20 cellular contexts compared by ENCODE assay signal in genomic region chr2:232771870-232772269, GRCh38. TPM values are rescaled to one million over a fixed set of nuclear protein-coding genes. Genes with fewer than 3 reads are reported as not detected.
A peak's percentile ranks its signal among the peaks of the same experiment; 100 is the strongest.
DNase-seq lines count a peak whose midpoint lies in the region; ATAC-seq, FAIRE-seq and TF ChIP-seq lines count a peak whose summit lies in the region.
"Had no signal": no experiment of that assay in that cellular context is flagged by ENCODE, and none has a peak within 500 bp of the region (broad histone marks: within the 10 kb centered on the region; RNA-seq: fewer than 3 reads in every experiment).

No MANE protein-coding gene starts in this region.

- no peaks in the 10 kb centered on the region for H3K9me3 Mint-ChIP-seq in activated CD4-positive, alpha-beta memory T cell treated with anti-CD3 and anti-CD28 coated beads, Interleukin-2, amount 10 ng/mL, durations not matched to agents 7 days and 5 days
- no peaks in the 10 kb centered on the region for H3K9me3 Mint-ChIP-seq in activated CD4-positive, alpha-beta memory T cell treated with anti-CD3 and anti-CD28 coated beads for 36 hours
- no peaks in the 10 kb centered on the region for H3K9me3 Mint-ChIP-seq in CD4-positive, alpha-beta memory T cell
- no peaks in the 10 kb centered on the region for H3K9me3 Mint-ChIP-seq in activated CD8-positive, alpha-beta T cell treated with anti-CD3 and anti-CD28 coated beads for 36 hours
- no peaks in the 10 kb centered on the region for H3K9me3 Mint-ChIP-seq in naive B cell
- H3K9me3 Mint-ChIP-seq in HFFc6 = no peaks in the 10 kb centered on the region
- H3K9me3 Mint-ChIP-seq: brain had no signal

- no peak overlapping the region for H3K27ac ChIP-seq in CD4-positive, alpha-beta memory T cell (ENCODE audit: low read depth, low read length)
- H3K27ac ChIP-seq: epithelial cell of prostate had no signal

- no peaks in the 10 kb centered on the region for H3K36me3 ChIP-seq in CD4-positive, alpha-beta memory T cell (ENCODE audit: insufficient read depth, low read length)

- peak overlapping the region; percentile 72 for H3K27ac Mint-ChIP-seq in activated CD4-positive, alpha-beta memory T cell treated with anti-CD3 and anti-CD28 coated beads, Interleukin-2, amount 10 ng/mL, durations not matched to agents 7 days and 5 days
- H3K27ac Mint-ChIP-seq in activated CD4-positive, alpha-beta memory T cell treated with anti-CD3 and anti-CD28 coated beads for 36 hours = no peak overlapping the region
- peak overlapping the region in 5 of 7 donors; percentile 11 to 70 (median 45) for H3K27ac Mint-ChIP-seq in CD4-positive, alpha-beta memory T cell
- H3K27ac Mint-ChIP-seq in activated CD8-positive, alpha-beta T cell treated with anti-CD3 and anti-CD28 coated beads for 36 hours = peak overlapping the region; percentile 72
- H3K27ac Mint-ChIP-seq in naive B cell (peak overlapping the region in 5 of 6 donors; percentile 69 to 93 (median 89)), HFFc6 (no peak overlapping the region)

- no peaks in the 10 kb centered on the region for H3K27me3 ChIP-seq in CD4-positive, alpha-beta memory T cell (ENCODE audit: insufficient read depth, low read length)
- H3K27me3 ChIP-seq: BE2C, MG63 had no signal

- TF ChIP-seq CTCF in activated CD8-positive, alpha-beta T cell treated with anti-CD3 and anti-CD28 coated beads for 36 hours (IDR thresholded peaks at IDR 0.05) = no peak
- TF ChIP-seq CTCF in HFFc6 (IDR thresholded peaks at IDR 0.05) = no peak

- FAIRE-seq in GM12892 (lab: Jason Lieb, UNC) = no peak
- FAIRE-seq: urothelium cell line had no signal

- ATAC-seq in activated CD8-positive, alpha-beta T cell treated with anti-CD3 and anti-CD28 coated beads for 36 hours = no peak
- ATAC-seq in naive B cell (ENCODE audit: low read depth in 2 of 2) = no peak

- TF ChIP-seq POLR2A in GM12892 (IDR thresholded peaks at IDR 0.05; ENCODE audit: low read depth, low read length) = no peak

- intact Hi-C loops in activated CD4-positive, alpha-beta memory T cell treated with anti-CD3 and anti-CD28 coated beads for 36 hours (cut with micrococcal nuclease) = no loop called here
- intact Hi-C loops in CD4-positive, alpha-beta memory T cell (cut with micrococcal nuclease) = no loop called here
- intact Hi-C loops in activated CD8-positive, alpha-beta T cell treated with anti-CD3 and anti-CD28 coated beads for 36 hours (cut with micrococcal nuclease) = no loop called here

- peaks cover 23% of the 10 kb centered on the region for H3K4me1 ChIP-seq in CD4-positive, alpha-beta memory T cell (ENCODE audit: insufficient read depth, low read length)
- H3K4me1 ChIP-seq: BE2C had no signal

- peaks cover 42% of the 10 kb centered on the region for H3K36me3 Mint-ChIP-seq in activated CD4-positive, alpha-beta memory T cell treated with anti-CD3 and anti-CD28 coated beads, Interleukin-2, amount 10 ng/mL, durations not matched to agents 7 days and 5 days (ENCODE audit: low read depth)
- H3K36me3 Mint-ChIP-seq in activated CD4-positive, alpha-beta memory T cell treated with anti-CD3 and anti-CD28 coated beads for 36 hours = peaks cover 15% of the 10 kb centered on the region
- peaks cover 26 to 52% of the 10 kb centered on the region in 2 donors for H3K36me3 Mint-ChIP-seq in CD4-positive, alpha-beta memory T cell
- H3K36me3 Mint-ChIP-seq in activated CD8-positive, alpha-beta T cell treated with anti-CD3 and anti-CD28 coated beads for 36 hours (ENCODE audit: low read depth) = peaks cover 27% of the 10 kb centered on the region
- H3K36me3 Mint-ChIP-seq in naive B cell (peaks cover 5 to 7% of the 10 kb centered on the region in 2 donors), HFFc6 (ENCODE audit: low read depth) (peaks cover 28% of the 10 kb centered on the region)

- POLR2A ChIA-PET in activated CD4-positive, alpha-beta memory T cell treated with anti-CD3 and anti-CD28 coated beads, Interleukin-2, amount 10 ng/mL, durations not matched to agents 7 days and 5 days (lab: Charles Lee) = interaction anchor here (1.1 to 1.9 kb wide), 5 partner anchors 8 to 463 kb away, joined by 3 to 5 read pairs (median 5); no protein-coding TSS in a partner anchor
- POLR2A ChIA-PET in activated CD4-positive, alpha-beta memory T cell treated with anti-CD3 and anti-CD28 coated beads for 36 hours (lab: Charles Lee) = no interaction called here
- POLR2A ChIA-PET in CD4-positive, alpha-beta memory T cell (lab: Charles Lee; ENCODE audit: partially characterized antibody) = no interaction called here
- POLR2A ChIA-PET in activated CD8-positive, alpha-beta T cell treated with anti-CD3 and anti-CD28 coated beads for 36 hours (lab: Charles Lee) = interaction anchor here (0.8 kb wide), 1 partner anchor 452 kb away, joined by 3 read pairs; no protein-coding TSS in a partner anchor

- H3K4me1 Mint-ChIP-seq in activated CD4-positive, alpha-beta memory T cell treated with anti-CD3 and anti-CD28 coated beads, Interleukin-2, amount 10 ng/mL, durations not matched to agents 7 days and 5 days = peaks cover 28% of the 10 kb centered on the region
- peaks cover 25% of the 10 kb centered on the region for H3K4me1 Mint-ChIP-seq in activated CD4-positive, alpha-beta memory T cell treated with anti-CD3 and anti-CD28 coated beads for 36 hours (ENCODE audit: low read depth)
- peaks cover 22 to 30% (median 24%) of the 10 kb centered on the region in 4 donors for H3K4me1 Mint-ChIP-seq in CD4-positive, alpha-beta memory T cell
- H3K4me1 Mint-ChIP-seq in activated CD8-positive, alpha-beta T cell treated with anti-CD3 and anti-CD28 coated beads for 36 hours (ENCODE audit: low read depth) = peaks cover 26% of the 10 kb centered on the region
- H3K4me1 Mint-ChIP-seq in naive B cell = peaks cover 16 to 32% (median 24%) of the 10 kb centered on the region in 3 donors
- peaks cover 16% of the 10 kb centered on the region for H3K4me1 Mint-ChIP-seq in HFFc6 (ENCODE audit: low read depth)

- H3K9me3 ChIP-seq in CD4-positive, alpha-beta memory T cell (ENCODE audit: control insufficient read depth in 1 of 2, low read length in 2 of 2) = no peaks in the 10 kb centered on the region
- H3K9me3 ChIP-seq: BE2C, MG63 had no signal

- H3K4me3 ChIP-seq in CD4-positive, alpha-beta memory T cell (ENCODE audit: low read length in 2 of 2) = no peak overlapping the region
- H3K4me3 ChIP-seq: MG63 had no signal

- no peak overlapping the region for H3K4me3 Mint-ChIP-seq in activated CD4-positive, alpha-beta memory T cell treated with anti-CD3 and anti-CD28 coated beads, Interleukin-2, amount 10 ng/mL, durations not matched to agents 7 days and 5 days
- H3K4me3 Mint-ChIP-seq in activated CD4-positive, alpha-beta memory T cell treated with anti-CD3 and anti-CD28 coated beads for 36 hours = no peak overlapping the region
- peak overlapping the region in 2 of 8 donors; percentile 29 to 48 for H3K4me3 Mint-ChIP-seq in CD4-positive, alpha-beta memory T cell
- H3K4me3 Mint-ChIP-seq in activated CD8-positive, alpha-beta T cell treated with anti-CD3 and anti-CD28 coated beads for 36 hours = no peak overlapping the region
- H3K4me3 Mint-ChIP-seq in naive B cell (peak overlapping the region in 4 of 8 donors; percentile 35 to 71 (median 50)), HFFc6 (no peak overlapping the region)
- H3K4me3 Mint-ChIP-seq: brain had no signal

- no peaks in the 10 kb centered on the region for H3K27me3 Mint-ChIP-seq in activated CD4-positive, alpha-beta memory T cell treated with anti-CD3 and anti-CD28 coated beads, Interleukin-2, amount 10 ng/mL, durations not matched to agents 7 days and 5 days
- no peaks in the 10 kb centered on the region for H3K27me3 Mint-ChIP-seq in activated CD4-positive, alpha-beta memory T cell treated with anti-CD3 and anti-CD28 coated beads for 36 hours
- no peaks in the 10 kb centered on the region for H3K27me3 Mint-ChIP-seq in CD4-positive, alpha-beta memory T cell
- H3K27me3 Mint-ChIP-seq in activated CD8-positive, alpha-beta T cell treated with anti-CD3 and anti-CD28 coated beads for 36 hours = no peaks in the 10 kb centered on the region
- H3K27me3 Mint-ChIP-seq in naive B cell (no peaks in the 10 kb centered on the region), HFFc6 (ENCODE audit: insufficient read depth) (no peaks in the 10 kb centered on the region)
- H3K27me3 Mint-ChIP-seq: brain had no signal

- CTCF ChIA-PET in activated CD4-positive, alpha-beta memory T cell treated with anti-CD3 and anti-CD28 coated beads, Interleukin-2, amount 10 ng/mL, durations not matched to agents 7 days and 5 days (lab: Charles Lee) = interaction anchor here (1.3 to 2.0 kb wide), 2 partner anchors 10 to 16 kb away, joined by 3 to 7 read pairs; no protein-coding TSS in a partner anchor
- CTCF ChIA-PET in activated CD4-positive, alpha-beta memory T cell treated with anti-CD3 and anti-CD28 coated beads for 36 hours (lab: Charles Lee) = interaction anchor here (1.1 kb wide), 1 partner anchor 14 kb away, joined by 3 read pairs; no protein-coding TSS in a partner anchor
- CTCF ChIA-PET in CD4-positive, alpha-beta memory T cell (lab: Charles Lee; ENCODE audit: partially characterized antibody) = interaction anchor here (0.7 to 0.9 kb wide), 2 partner anchors 9 to 10 kb away, joined by 3 read pairs; no protein-coding TSS in a partner anchor
- CTCF ChIA-PET in activated CD8-positive, alpha-beta T cell treated with anti-CD3 and anti-CD28 coated beads for 36 hours (lab: Charles Lee) = interaction anchor here (0.8 to 1.0 kb wide), 2 partner anchors 12 to 289 kb away, joined by 3 to 4 read pairs; no protein-coding TSS in a partner anchor

- DNase-seq in activated CD4-positive, alpha-beta memory T cell treated with anti-CD3 and anti-CD28 coated beads, Interleukin-2, amount 10 ng/mL, durations not matched to agents 7 days and 5 days = no peak
- no peak for DNase-seq in activated CD4-positive, alpha-beta memory T cell treated with anti-CD3 and anti-CD28 coated beads for 36 hours
- no peak for DNase-seq in CD4-positive, alpha-beta memory T cell
- no peak for DNase-seq in activated CD8-positive, alpha-beta T cell treated with anti-CD3 and anti-CD28 coated beads for 36 hours
- DNase-seq in naive B cell (no peak), GM12892 (ENCODE audit: insufficient read length) (no peak), HFFc6 (no peak), NCI-H146 (lab: John Stamatoyannopoulos, UW) (no peak)
- DNase-seq: BE2C, MG63, NCI-H2107, NCI-H446 treated with DMSO at 0.1 percent for 48 hours, occipital lobe had no signal

RNA-seq across cellular contexts. Expression of gene KCNJ13, which starts 4.5 kb away (rescaled TPM):
- total RNA-seq in activated CD4-positive, alpha-beta memory T cell treated with anti-CD3 and anti-CD28 coated beads, Interleukin-2, amount 10 ng/mL, durations not matched to agents 7 days and 5 days = not detected
- total RNA-seq in activated CD4-positive, alpha-beta memory T cell treated with anti-CD3 and anti-CD28 coated beads for 36 hours = not detected
- not detected for total RNA-seq in CD4-positive, alpha-beta memory T cell
- under 1 TPM in 1 of 2 donors, not detected in 1; 0.55 TPM for polyA plus RNA-seq in CD4-positive, alpha-beta memory T cell
- total RNA-seq in activated CD8-positive, alpha-beta T cell treated with anti-CD3 and anti-CD28 coated beads for 36 hours = not detected
- polyA plus RNA-seq in naive B cell (ENCODE audit: low read depth in 6 of 6) = under 1 TPM in 3 of 6 donors, not detected in 3; 0.18 to 0.71 (median 0.27) TPM
- 0.89 TPM for polyA plus RNA-seq in GM12892 (2012; ENCODE audit: missing spikeins)
- not detected for total RNA-seq in HFFc6 (2021; fragmentation: NEBNext Ultra II Directional; extraction: Animal tissue kit (Norgen Biotek cat#: 25700))
- total RNA-seq: A673, chondrocyte, lung microvascular endothelial cell, skeletal muscle tissue had no signal

Comparison
In these comparisons a context has a peak if more than half of its experiments do, and no peak if none do; other contexts are left out.
1. H3K27ac Mint-ChIP-seq: peak in activated CD4-positive, alpha-beta memory T cell treated with anti-CD3 and anti-CD28 coated beads, Interleukin-2, amount 10 ng/mL, durations not matched to agents 7 days and 5 days (single experiment), CD4-positive, alpha-beta memory T cell (5 of 7), activated CD8-positive, alpha-beta T cell treated with anti-CD3 and anti-CD28 coated beads for 36 hours (single experiment) and naive B cell (5 of 6); none in activated CD4-positive, alpha-beta memory T cell treated with anti-CD3 and anti-CD28 coated beads for 36 hours (single experiment) and HFFc6 (single experiment).
2. POLR2A ChIA-PET loops: an anchor here in activated CD4-positive, alpha-beta memory T cell treated with anti-CD3 and anti-CD28 coated beads, Interleukin-2, amount 10 ng/mL, durations not matched to agents 7 days and 5 days (1.1 to 1.9 kb wide) and activated CD8-positive, alpha-beta T cell treated with anti-CD3 and anti-CD28 coated beads for 36 hours (0.8 kb wide); none called in activated CD4-positive, alpha-beta memory T cell treated with anti-CD3 and anti-CD28 coated beads for 36 hours and CD4-positive, alpha-beta memory T cell.